ENCODE assay signal across 35 cellular contexts in the genomic region with DNA sequence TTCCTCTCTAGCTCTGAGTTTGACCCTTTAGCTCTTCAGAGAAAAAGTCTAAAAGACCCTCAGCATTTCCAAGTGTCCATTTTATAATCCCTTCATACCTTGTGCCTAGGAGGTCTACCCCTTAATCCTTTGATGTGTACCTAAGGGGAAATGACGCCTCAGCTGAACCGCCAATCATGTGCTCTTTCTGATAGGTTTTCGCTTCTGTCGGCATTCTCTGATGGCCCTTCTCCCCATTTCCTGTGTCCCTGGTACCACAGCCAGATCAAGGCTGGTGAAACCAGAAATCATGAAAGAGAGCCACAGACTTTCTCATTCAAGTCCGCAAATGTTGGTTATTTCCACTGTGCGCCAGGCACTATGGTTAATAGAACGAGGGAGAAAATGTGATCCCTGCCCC.
"Had no signal": no experiment of that assay in that cellular context is flagged by ENCODE, and none has a peak within 500 bp of the region (broad histone marks: within the 10 kb centered on the region; RNA-seq: fewer than 3 reads in every experiment).

No MANE protein-coding gene starts in this region.

- DNase-seq: Kasumi-1, MM.1S, MV-4-11, NCI-H1048, NCI-H1092, NCI-H1092 treated with DMSO at 0.1 percent for 48 hours, NCI-H1105, NCI-H1105 treated with DMSO at 0.1 percent for 48 hours, NCI-H1417, NCI-H1417 treated with DMSO at 0.1 percent for 48 hours, NCI-H1436, NCI-H1436 treated with DMSO at 0.1 percent for 48 hours, NCI-H146, NCI-H1694, NCI-H1694 treated with DMSO at 0.1 percent for 48 hours, NCI-H187, NCI-H187 treated with DMSO at 0.1 percent for 48 hours, NCI-H1930, NCI-H2029, NCI-H2029 treated with DMSO at 0.1 percent for 48 hours, NCI-H2081, NCI-H2081 treated with DMSO at 0.1 percent for 48 hours, NCI-H2107, NCI-H2171, NCI-H2171 treated with DMSO at 0.1 percent for 48 hours, NCI-H2227 treated with DMSO at 0.1 percent for 48 hours, NCI-H226, NCI-H345, NCI-H446, NCI-H446 treated with DMSO at 0.1 percent for 48 hours, NCI-H510A, NCI-H510A treated with DMSO at 0.1 percent for 48 hours, NCI-H524, NCI-H524 treated with DMSO at 0.1 percent for 48 hours, NCI-H526 had no signal
